In the genomic region with DNA sequence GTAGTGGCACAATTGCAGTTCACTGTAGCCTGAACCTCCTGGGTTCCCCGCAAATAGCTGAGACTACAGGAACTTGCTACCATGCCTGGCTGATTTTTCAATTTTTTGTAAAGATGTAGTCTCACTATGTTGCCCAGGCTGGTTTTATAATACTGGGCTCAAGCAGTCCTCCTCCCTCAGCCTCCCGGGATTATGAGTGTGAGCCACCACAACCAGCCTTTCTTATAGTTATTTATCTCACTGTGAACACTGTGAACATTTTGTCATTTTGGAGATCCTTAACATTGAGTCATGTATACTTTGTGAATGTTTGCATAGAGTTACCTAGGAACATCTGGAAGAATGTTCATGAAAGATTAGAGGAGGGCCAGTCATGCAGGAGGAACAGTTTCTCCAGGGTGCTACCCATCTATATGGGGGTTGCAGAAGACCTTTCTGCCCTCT, we compare ENCODE assay signal across 1 cellular context.
TF ChIP-seq lines count a peak whose summit lies in the region.

No MANE protein-coding gene starts in this region.

TF ChIP-seq in K562, 482 proteins besides CTCF, POLR2A, EP300 and RAD21 (continued from another document and continues in another):
- TF ChIP-seq ZNF384 (IDR thresholded peaks at IDR 0.05; ENCODE audit: low read depth, low read length) (no peak), ELF2 (CRISPR knock-in tag; IDR thresholded peaks at IDR 0.05) (no peak), ZC3H11A (IDR thresholded peaks at IDR 0.05; ENCODE audit: low read depth, low read length) (no peak), IRF2 (CRISPR knock-in tag; IDR thresholded peaks at IDR 0.05) (no peak), NBN (IDR thresholded peaks at IDR 0.05; ENCODE audit: low read depth) (no peak), ZNF561 (CRISPR knock-in tag; conservative IDR thresholded peaks at IDR 0.05) (no peak), SNRNP70 (optimal IDR thresholded peaks at IDR 0.05; ENCODE audit: low read depth, low read length) (no peak), NFYB (IDR thresholded peaks at IDR 0.05; ENCODE audit: extremely low read depth, insufficient read length) (no peak), ATF7 (IDR thresholded peaks at IDR 0.05) (peak; percentile 53; the same call in 1 of the 2 replicates), ZNF133 (CRISPR knock-in tag; IDR thresholded peaks at IDR 0.05) (no peak), NR2F6 (CRISPR knock-in tag; IDR thresholded peaks at IDR 0.05) (no peak), STAG1 (CRISPR knock-in tag; IDR thresholded peaks at IDR 0.05; ENCODE audit: borderline replicate concordance) (no peak), HDAC3 (IDR thresholded peaks at IDR 0.05; ENCODE audit: borderline replicate concordance, partially characterized antibody) (peak; percentile 63), CAMTA2 (CRISPR knock-in tag; conservative IDR thresholded peaks at IDR 0.05) (no peak), GATAD2A (IDR thresholded peaks at IDR 0.05) (no peak), SRSF3 (IDR thresholded peaks at IDR 0.05; ENCODE audit: insufficient read depth, low read length) (no peak), ESRRB (CRISPR knock-in tag; IDR thresholded peaks at IDR 0.05; ENCODE audit: borderline replicate concordance) (no peak), ZNF134 (CRISPR knock-in tag; conservative IDR thresholded peaks at IDR 0.05) (no peak), ADNP (tag; IDR thresholded peaks at IDR 0.05) (no peak), HDAC1 (IDR thresholded peaks at IDR 0.05) (peak in 1 of 2 experiments; percentile 48; a peak in 2 of 4 replicates), PCBP2 (IDR thresholded peaks at IDR 0.05; ENCODE audit: low read depth, low read length, poor library complexity, severe bottlenecking) (no peak), ZNF436 (CRISPR knock-in tag; IDR thresholded peaks at IDR 0.05) (no peak), ZNF239 (CRISPR knock-in tag; IDR thresholded peaks at IDR 0.05) (no peak), RAD51 (IDR thresholded peaks at IDR 0.05; ENCODE audit: borderline replicate concordance, low read depth) (no peak), TARDBP (IDR thresholded peaks at IDR 0.05) (no peak), ZNF274 (IDR thresholded peaks at IDR 0.05; ENCODE audit: borderline replicate concordance, low read depth, low read length) (no peak), ZNF121 (CRISPR knock-in tag; conservative IDR thresholded peaks at IDR 0.05) (peak; percentile 28), ELF1 (tag; IDR thresholded peaks at IDR 0.05) (no peak), ZNF780A (CRISPR knock-in tag; IDR thresholded peaks at IDR 0.05) (no peak), BDP1 (IDR thresholded peaks at IDR 0.05; ENCODE audit: insufficient read depth, insufficient read length) (no peak), ZSCAN29 (IDR thresholded peaks at IDR 0.05) (no peak), ZNF79 (CRISPR knock-in tag; IDR thresholded peaks at IDR 0.05; ENCODE audit: low read depth) (no peak), CSDE1 (IDR thresholded peaks at IDR 0.05) (no peak), L3MBTL2 (IDR thresholded peaks at IDR 0.05) (no peak), ZNF583 (CRISPR knock-in tag; IDR thresholded peaks at IDR 0.05) (no peak), MYNN (IDR thresholded peaks at IDR 0.05) (0 out of 2 replicates have a peak, but pooled peaks have one; percentile 13), MYNN (CRISPR knock-in tag; IDR thresholded peaks at IDR 0.05) (no peak), TEAD1 (CRISPR knock-in tag; IDR thresholded peaks at IDR 0.05) (peak in 1 of 2 experiments; percentile 50; a peak in 2 of 4 replicates)
- TF ChIP-seq, protein P1, sequence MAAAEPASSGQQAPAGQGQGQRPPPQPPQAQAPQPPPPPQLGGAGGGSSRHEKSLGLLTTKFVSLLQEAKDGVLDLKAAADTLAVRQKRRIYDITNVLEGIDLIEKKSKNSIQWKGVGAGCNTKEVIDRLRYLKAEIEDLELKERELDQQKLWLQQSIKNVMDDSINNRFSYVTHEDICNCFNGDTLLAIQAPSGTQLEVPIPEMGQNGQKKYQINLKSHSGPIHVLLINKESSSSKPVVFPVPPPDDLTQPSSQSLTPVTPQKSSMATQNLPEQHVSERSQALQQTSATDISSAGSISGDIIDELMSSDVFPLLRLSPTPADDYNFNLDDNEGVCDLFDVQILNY (CRISPR knock-in tag; IDR thresholded peaks at IDR 0.05) = no peak
- TF ChIP-seq, protein P2, sequence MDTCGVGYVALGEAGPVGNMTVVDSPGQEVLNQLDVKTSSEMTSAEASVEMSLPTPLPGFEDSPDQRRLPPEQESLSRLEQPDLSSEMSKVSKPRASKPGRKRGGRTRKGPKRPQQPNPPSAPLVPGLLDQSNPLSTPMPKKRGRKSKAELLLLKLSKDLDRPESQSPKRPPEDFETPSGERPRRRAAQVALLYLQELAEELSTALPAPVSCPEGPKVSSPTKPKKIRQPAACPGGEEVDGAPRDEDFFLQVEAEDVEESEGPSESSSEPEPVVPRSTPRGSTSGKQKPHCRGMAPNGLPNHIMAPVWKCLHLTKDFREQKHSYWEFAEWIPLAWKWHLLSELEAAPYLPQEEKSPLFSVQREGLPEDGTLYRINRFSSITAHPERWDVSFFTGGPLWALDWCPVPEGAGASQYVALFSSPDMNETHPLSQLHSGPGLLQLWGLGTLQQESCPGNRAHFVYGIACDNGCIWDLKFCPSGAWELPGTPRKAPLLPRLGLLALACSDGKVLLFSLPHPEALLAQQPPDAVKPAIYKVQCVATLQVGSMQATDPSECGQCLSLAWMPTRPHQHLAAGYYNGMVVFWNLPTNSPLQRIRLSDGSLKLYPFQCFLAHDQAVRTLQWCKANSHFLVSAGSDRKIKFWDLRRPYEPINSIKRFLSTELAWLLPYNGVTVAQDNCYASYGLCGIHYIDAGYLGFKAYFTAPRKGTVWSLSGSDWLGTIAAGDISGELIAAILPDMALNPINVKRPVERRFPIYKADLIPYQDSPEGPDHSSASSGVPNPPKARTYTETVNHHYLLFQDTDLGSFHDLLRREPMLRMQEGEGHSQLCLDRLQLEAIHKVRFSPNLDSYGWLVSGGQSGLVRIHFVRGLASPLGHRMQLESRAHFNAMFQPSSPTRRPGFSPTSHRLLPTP (IDR thresholded peaks at IDR 0.05; ENCODE audit: borderline replicate concordance, extremely low read depth, insufficient read length) = no peak
- TF ChIP-seq, protein P3, sequence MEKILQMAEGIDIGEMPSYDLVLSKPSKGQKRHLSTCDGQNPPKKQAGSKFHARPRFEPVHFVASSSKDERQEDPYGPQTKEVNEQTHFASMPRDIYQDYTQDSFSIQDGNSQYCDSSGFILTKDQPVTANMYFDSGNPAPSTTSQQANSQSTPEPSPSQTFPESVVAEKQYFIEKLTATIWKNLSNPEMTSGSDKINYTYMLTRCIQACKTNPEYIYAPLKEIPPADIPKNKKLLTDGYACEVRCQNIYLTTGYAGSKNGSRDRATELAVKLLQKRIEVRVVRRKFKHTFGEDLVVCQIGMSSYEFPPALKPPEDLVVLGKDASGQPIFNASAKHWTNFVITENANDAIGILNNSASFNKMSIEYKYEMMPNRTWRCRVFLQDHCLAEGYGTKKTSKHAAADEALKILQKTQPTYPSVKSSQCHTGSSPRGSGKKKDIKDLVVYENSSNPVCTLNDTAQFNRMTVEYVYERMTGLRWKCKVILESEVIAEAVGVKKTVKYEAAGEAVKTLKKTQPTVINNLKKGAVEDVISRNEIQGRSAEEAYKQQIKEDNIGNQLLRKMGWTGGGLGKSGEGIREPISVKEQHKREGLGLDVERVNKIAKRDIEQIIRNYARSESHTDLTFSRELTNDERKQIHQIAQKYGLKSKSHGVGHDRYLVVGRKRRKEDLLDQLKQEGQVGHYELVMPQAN (IDR thresholded peaks at IDR 0.05; ENCODE audit: borderline replicate concordance) = no peak
- TF ChIP-seq, protein P4, sequence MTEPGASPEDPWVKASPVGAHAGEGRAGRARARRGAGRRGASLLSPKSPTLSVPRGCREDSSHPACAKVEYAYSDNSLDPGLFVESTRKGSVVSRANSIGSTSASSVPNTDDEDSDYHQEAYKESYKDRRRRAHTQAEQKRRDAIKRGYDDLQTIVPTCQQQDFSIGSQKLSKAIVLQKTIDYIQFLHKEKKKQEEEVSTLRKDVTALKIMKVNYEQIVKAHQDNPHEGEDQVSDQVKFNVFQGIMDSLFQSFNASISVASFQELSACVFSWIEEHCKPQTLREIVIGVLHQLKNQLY (CRISPR knock-in tag; conservative IDR thresholded peaks at IDR 0.05) = no peak
- TF ChIP-seq, protein P5, sequence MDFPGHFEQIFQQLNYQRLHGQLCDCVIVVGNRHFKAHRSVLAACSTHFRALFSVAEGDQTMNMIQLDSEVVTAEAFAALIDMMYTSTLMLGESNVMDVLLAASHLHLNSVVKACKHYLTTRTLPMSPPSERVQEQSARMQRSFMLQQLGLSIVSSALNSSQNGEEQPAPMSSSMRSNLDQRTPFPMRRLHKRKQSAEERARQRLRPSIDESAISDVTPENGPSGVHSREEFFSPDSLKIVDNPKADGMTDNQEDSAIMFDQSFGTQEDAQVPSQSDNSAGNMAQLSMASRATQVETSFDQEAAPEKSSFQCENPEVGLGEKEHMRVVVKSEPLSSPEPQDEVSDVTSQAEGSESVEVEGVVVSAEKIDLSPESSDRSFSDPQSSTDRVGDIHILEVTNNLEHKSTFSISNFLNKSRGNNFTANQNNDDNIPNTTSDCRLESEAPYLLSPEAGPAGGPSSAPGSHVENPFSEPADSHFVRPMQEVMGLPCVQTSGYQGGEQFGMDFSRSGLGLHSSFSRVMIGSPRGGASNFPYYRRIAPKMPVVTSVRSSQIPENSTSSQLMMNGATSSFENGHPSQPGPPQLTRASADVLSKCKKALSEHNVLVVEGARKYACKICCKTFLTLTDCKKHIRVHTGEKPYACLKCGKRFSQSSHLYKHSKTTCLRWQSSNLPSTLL (IDR thresholded peaks at IDR 0.05) = no peak
- TF ChIP-seq, protein P6, sequence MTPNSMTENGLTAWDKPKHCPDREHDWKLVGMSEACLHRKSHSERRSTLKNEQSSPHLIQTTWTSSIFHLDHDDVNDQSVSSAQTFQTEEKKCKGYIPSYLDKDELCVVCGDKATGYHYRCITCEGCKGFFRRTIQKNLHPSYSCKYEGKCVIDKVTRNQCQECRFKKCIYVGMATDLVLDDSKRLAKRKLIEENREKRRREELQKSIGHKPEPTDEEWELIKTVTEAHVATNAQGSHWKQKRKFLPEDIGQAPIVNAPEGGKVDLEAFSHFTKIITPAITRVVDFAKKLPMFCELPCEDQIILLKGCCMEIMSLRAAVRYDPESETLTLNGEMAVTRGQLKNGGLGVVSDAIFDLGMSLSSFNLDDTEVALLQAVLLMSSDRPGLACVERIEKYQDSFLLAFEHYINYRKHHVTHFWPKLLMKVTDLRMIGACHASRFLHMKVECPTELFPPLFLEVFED (CRISPR knock-in tag; conservative IDR thresholded peaks at IDR 0.05) = no peak
- TF ChIP-seq, protein P7, sequence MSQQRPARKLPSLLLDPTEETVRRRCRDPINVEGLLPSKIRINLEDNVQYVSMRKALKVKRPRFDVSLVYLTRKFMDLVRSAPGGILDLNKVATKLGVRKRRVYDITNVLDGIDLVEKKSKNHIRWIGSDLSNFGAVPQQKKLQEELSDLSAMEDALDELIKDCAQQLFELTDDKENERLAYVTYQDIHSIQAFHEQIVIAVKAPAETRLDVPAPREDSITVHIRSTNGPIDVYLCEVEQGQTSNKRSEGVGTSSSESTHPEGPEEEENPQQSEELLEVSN (IDR thresholded peaks at IDR 0.05; ENCODE audit: borderline replicate concordance in 1 of 2, extremely low read depth in 1 of 2, insufficient read depth in 1 of 2, insufficient read length in 1 of 2, low read depth in 1 of 2, low read length in 1 of 2, poor library complexity in 1 of 2, severe bottlenecking in 1 of 2) = no peak
- TF ChIP-seq, protein P8, sequence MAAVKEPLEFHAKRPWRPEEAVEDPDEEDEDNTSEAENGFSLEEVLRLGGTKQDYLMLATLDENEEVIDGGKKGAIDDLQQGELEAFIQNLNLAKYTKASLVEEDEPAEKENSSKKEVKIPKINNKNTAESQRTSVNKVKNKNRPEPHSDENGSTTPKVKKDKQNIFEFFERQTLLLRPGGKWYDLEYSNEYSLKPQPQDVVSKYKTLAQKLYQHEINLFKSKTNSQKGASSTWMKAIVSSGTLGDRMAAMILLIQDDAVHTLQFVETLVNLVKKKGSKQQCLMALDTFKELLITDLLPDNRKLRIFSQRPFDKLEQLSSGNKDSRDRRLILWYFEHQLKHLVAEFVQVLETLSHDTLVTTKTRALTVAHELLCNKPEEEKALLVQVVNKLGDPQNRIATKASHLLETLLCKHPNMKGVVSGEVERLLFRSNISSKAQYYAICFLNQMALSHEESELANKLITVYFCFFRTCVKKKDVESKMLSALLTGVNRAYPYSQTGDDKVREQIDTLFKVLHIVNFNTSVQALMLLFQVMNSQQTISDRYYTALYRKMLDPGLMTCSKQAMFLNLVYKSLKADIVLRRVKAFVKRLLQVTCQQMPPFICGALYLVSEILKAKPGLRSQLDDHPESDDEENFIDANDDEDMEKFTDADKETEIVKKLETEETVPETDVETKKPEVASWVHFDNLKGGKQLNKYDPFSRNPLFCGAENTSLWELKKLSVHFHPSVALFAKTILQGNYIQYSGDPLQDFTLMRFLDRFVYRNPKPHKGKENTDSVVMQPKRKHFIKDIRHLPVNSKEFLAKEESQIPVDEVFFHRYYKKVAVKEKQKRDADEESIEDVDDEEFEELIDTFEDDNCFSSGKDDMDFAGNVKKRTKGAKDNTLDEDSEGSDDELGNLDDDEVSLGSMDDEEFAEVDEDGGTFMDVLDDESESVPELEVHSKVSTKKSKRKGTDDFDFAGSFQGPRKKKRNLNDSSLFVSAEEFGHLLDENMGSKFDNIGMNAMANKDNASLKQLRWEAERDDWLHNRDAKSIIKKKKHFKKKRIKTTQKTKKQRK (IDR thresholded peaks at IDR 0.05; ENCODE audit: borderline replicate concordance, low read depth, low read length) = no peak
- TF ChIP-seq, protein P9, sequence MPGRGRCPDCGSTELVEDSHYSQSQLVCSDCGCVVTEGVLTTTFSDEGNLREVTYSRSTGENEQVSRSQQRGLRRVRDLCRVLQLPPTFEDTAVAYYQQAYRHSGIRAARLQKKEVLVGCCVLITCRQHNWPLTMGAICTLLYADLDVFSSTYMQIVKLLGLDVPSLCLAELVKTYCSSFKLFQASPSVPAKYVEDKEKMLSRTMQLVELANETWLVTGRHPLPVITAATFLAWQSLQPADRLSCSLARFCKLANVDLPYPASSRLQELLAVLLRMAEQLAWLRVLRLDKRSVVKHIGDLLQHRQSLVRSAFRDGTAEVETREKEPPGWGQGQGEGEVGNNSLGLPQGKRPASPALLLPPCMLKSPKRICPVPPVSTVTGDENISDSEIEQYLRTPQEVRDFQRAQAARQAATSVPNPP (IDR thresholded peaks at IDR 0.05; ENCODE audit: borderline replicate concordance, insufficient read depth, insufficient read length) = no peak
- TF ChIP-seq, protein P10, sequence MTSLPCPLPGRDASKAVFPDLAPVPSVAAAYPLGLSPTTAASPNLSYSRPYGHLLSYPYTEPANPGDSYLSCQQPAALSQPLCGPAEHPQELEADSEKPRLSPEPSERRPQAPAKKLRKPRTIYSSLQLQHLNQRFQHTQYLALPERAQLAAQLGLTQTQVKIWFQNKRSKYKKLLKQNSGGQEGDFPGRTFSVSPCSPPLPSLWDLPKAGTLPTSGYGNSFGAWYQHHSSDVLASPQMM (CRISPR knock-in tag; IDR thresholded peaks at IDR 0.05) = no peak
- TF ChIP-seq, protein P11, sequence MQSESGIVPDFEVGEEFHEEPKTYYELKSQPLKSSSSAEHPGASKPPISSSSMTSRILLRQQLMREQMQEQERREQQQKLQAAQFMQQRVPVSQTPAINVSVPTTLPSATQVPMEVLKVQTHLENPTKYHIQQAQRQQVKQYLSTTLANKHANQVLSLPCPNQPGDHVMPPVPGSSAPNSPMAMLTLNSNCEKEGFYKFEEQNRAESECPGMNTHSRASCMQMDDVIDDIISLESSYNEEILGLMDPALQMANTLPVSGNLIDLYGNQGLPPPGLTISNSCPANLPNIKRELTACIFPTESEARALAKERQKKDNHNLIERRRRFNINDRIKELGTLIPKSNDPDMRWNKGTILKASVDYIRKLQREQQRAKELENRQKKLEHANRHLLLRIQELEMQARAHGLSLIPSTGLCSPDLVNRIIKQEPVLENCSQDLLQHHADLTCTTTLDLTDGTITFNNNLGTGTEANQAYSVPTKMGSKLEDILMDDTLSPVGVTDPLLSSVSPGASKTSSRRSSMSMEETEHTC (IDR thresholded peaks at IDR 0.05) = no peak
